Comparison of ENCODE assay signal across 1 cellular context in genomic region chr12:1201886-1202285, GRCh38.
TF ChIP-seq lines count a peak whose summit lies in the region.

No MANE protein-coding gene starts in this region.

TF ChIP-seq in HEK293, 187 proteins besides CTCF, POLR2A, EP300 and RAD21 (continued from another document):
- TF ChIP-seq ZNF132 (tag by site-specific recombination; IDR thresholded peaks at IDR 0.05; ENCODE audit: borderline replicate concordance) (no peak), ZNF664 (tag by site-specific recombination; IDR thresholded peaks at IDR 0.05) (no peak), ZBTB6 (tag by site-specific recombination; IDR thresholded peaks at IDR 0.05) (no peak), YY2 (tag by site-specific recombination; IDR thresholded peaks at IDR 0.05) (no peak), ZNF670 (tag by site-specific recombination; IDR thresholded peaks at IDR 0.05; ENCODE audit: low read depth) (no peak)
- TF ChIP-seq, protein P1, sequence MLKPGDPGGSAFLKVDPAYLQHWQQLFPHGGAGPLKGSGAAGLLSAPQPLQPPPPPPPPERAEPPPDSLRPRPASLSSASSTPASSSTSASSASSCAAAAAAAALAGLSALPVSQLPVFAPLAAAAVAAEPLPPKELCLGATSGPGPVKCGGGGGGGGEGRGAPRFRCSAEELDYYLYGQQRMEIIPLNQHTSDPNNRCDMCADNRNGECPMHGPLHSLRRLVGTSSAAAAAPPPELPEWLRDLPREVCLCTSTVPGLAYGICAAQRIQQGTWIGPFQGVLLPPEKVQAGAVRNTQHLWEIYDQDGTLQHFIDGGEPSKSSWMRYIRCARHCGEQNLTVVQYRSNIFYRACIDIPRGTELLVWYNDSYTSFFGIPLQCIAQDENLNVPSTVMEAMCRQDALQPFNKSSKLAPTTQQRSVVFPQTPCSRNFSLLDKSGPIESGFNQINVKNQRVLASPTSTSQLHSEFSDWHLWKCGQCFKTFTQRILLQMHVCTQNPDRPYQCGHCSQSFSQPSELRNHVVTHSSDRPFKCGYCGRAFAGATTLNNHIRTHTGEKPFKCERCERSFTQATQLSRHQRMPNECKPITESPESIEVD (tag by site-specific recombination; IDR thresholded peaks at IDR 0.05) = no peak
